2 cellular contexts compared by ENCODE assay signal in the genomic region with DNA sequence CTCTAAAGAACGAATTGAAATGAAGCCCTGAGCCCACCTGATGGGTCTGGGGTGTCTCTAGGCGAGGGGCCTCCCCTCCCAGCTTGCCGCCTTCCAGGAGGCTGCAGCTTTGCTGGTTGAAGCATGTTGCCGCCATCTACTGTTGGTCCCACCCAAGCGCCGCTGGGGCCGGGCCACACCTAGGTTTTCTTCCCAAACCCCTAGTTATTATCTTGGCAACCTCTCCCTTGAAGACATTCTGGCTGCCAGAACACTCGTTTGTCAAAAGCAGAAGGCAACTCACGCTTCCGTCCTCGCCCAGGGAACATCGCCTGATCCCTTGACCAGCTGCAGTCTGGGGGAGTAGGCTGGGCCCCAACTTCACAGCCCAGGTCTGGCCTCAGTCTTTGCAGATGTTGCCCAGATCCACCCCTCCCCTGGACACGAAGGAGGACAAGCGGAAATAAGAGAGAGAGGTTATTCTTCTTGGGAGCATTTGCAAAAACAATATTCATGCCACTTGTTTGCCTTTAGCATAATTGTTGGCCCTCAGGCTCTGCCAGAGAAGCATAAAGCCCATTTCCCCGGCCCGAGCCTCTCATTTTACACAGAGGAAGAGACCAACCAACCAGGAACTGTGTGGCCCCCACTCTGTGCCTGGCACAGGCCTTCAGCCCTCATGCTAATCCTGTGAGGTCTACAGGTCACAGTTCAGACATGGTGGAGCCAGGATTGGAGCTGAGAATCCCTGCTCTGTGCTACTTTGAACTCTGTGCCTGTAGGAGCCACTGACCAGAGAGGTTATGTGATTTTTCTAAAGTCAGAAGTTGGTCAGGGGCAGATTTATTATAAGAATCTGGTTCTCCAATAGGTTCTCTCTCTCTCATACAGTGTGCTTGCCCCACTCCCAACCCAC.
TF ChIP-seq lines count a peak whose summit lies in the region.

No MANE protein-coding gene starts in this region.

TF ChIP-seq in K562, 482 proteins besides CTCF, POLR2A, EP300 and RAD21:
- TF ChIP-seq ZC3H4 (CRISPR knock-in tag; IDR thresholded peaks at IDR 0.05; ENCODE audit: borderline replicate concordance) (no peak), ETV6 (IDR thresholded peaks at IDR 0.05; ENCODE audit: borderline replicate concordance in 1 of 2, low read depth in 2 of 2, low read length in 1 of 2) (no peak), ETV6 (CRISPR knock-in tag; IDR thresholded peaks at IDR 0.05; ENCODE audit: borderline replicate concordance) (no peak), ZNF41 (CRISPR knock-in tag; conservative IDR thresholded peaks at IDR 0.05) (no peak), CHD2 (IDR thresholded peaks at IDR 0.05; ENCODE audit: low read depth, low read length) (no peak), TARDBP (IDR thresholded peaks at IDR 0.05) (no peak), ZNF408 (CRISPR knock-in tag; IDR thresholded peaks at IDR 0.05; ENCODE audit: low read depth) (no peak), PTBP1 (IDR thresholded peaks at IDR 0.05; ENCODE audit: low read depth, low read length) (no peak), JUN (IDR thresholded peaks at IDR 0.05; ENCODE audit: borderline replicate concordance, low read depth, low read length) (no peak), JUN (CRISPR knock-in tag; IDR thresholded peaks at IDR 0.05; ENCODE audit: borderline replicate concordance) (no peak), MCM3 (IDR thresholded peaks at IDR 0.05) (no peak), TCFL5 (CRISPR knock-in tag; conservative IDR thresholded peaks at IDR 0.05) (no peak)
- TF ChIP-seq, protein P1, sequence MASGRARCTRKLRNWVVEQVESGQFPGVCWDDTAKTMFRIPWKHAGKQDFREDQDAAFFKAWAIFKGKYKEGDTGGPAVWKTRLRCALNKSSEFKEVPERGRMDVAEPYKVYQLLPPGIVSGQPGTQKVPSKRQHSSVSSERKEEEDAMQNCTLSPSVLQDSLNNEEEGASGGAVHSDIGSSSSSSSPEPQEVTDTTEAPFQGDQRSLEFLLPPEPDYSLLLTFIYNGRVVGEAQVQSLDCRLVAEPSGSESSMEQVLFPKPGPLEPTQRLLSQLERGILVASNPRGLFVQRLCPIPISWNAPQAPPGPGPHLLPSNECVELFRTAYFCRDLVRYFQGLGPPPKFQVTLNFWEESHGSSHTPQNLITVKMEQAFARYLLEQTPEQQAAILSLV (tag; IDR thresholded peaks at IDR 0.05) = no peak

TF ChIP-seq in HepG2, 621 proteins besides CTCF, POLR2A, EP300 and RAD21:
- TF ChIP-seq ZBTB8A (CRISPR knock-in tag; IDR thresholded peaks at IDR 0.05; ENCODE audit: borderline replicate concordance, low read depth) (no peak), SAP130 (CRISPR knock-in tag; IDR thresholded peaks at IDR 0.05; ENCODE audit: low read depth) (no peak), STAG1 (CRISPR knock-in tag; IDR thresholded peaks at IDR 0.05) (peak; percentile 41)
- TF ChIP-seq, protein P2, sequence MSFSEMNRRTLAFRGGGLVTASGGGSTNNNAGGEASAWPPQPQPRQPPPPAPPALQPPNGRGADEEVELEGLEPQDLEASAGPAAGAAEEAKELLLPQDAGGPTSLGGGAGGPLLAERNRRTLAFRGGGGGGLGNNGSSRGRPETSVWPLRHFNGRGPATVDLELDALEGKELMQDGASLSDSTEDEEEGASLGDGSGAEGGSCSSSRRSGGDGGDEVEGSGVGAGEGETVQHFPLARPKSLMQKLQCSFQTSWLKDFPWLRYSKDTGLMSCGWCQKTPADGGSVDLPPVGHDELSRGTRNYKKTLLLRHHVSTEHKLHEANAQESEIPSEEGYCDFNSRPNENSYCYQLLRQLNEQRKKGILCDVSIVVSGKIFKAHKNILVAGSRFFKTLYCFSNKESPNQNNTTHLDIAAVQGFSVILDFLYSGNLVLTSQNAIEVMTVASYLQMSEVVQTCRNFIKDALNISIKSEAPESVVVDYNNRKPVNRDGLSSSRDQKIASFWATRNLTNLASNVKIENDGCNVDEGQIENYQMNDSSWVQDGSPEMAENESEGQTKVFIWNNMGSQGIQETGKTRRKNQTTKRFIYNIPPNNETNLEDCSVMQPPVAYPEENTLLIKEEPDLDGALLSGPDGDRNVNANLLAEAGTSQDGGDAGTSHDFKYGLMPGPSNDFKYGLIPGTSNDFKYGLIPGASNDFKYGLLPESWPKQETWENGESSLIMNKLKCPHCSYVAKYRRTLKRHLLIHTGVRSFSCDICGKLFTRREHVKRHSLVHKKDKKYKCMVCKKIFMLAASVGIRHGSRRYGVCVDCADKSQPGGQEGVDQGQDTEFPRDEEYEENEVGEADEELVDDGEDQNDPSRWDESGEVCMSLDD (CRISPR knock-in tag; IDR thresholded peaks at IDR 0.05; ENCODE audit: borderline replicate concordance) = no peak
